ENCODE assay signal across 8 cellular contexts in genomic region chr17:44066204-44066930, GRCh38. TPM values are rescaled to one million over a fixed set of nuclear protein-coding genes. Genes with fewer than 3 reads are reported as not detected.
DNase-seq lines count a peak whose midpoint lies in the region; ATAC-seq and TF ChIP-seq lines count a peak whose summit lies in the region.

TSS of gene LSM12 (minus strand) at chr17:44066671. CDS start at chr17:44066587, 84 bp downstream.

- no peak for TF ChIP-seq CTCF in CD14-positive monocyte (IDR thresholded peaks at IDR 0.05)

- H3K9me3 Mint-ChIP-seq in CD14-positive monocyte, result no peaks in the 10 kb centered on the region

- peaks cover 37% of the 10 kb centered on the region for H3K4me1 Mint-ChIP-seq in CD14-positive monocyte

- peak within 1 kb of the TSS; percentile 89 for H3K4me3 ChIP-seq in effector memory CD4-positive, alpha-beta T cell (ENCODE audit: insufficient read depth, low read depth, low read length, poor library complexity, severe bottlenecking)

- no peaks in the 10 kb centered on the region for H3K27me3 ChIP-seq in effector memory CD4-positive, alpha-beta T cell (replicated peaks; ENCODE audit: control insufficient read depth, insufficient read depth, low read length, poor library complexity, severe bottlenecking)

- peak; percentile 60 for ATAC-seq in GM19467 (IDR thresholded peaks at IDR 0.05; ENCODE audit: unreplicated experiment)

- no peaks in the 10 kb centered on the region for H3K36me3 ChIP-seq in effector memory CD4-positive, alpha-beta T cell (ENCODE audit: control insufficient read depth, insufficient read depth, low read length)

- CTCF ChIA-PET in activated CD8-positive, alpha-beta memory T cell treated with anti-CD3 and anti-CD28 coated beads for 36 hours (lab: Charles Lee), result interaction anchor here (0.7 kb wide), 1 partner anchor 57 kb away, joined by 3 read pairs; the partner anchor contains the start of gene HDAC5

- peak within 1 kb of the TSS; percentile 79 for H3K27ac ChIP-seq in effector memory CD4-positive, alpha-beta T cell (ENCODE audit: insufficient read depth, low read length, poor library complexity, severe bottlenecking)

- DNase-seq in CD14-positive monocyte (ENCODE audit: low spot score), result peak; percentile 87
- DNase-seq in HT-29 (ENCODE audit: low spot score), result peak; percentile 93
- peak; percentile 87 to 89 for DNase-seq in NOMO-1 (lab: John Stamatoyannopoulos, UW; ENCODE audit: unreplicated experiment in 2 of 2)
- DNase-seq in effector memory CD4-positive, alpha-beta T cell, result peak; percentile 77 to 84 (median 81)
- DNase-seq in medulla oblongata (ENCODE audit: extremely low spot score), result peak; percentile 90
- peak; percentile 77 to 84 (median 82) for DNase-seq in stimulated activated CD4-positive, alpha-beta T cell treated with anti-CD3 and anti-CD28 coated beads, TNF-alpha, amount 100 ng/mL, for 4 hours (ENCODE audit: low read depth in 3 of 3)

- POLR2A ChIA-PET in activated CD8-positive, alpha-beta memory T cell treated with anti-CD3 and anti-CD28 coated beads for 36 hours (lab: Charles Lee), result interaction anchor here (0.8 to 1.3 kb wide), 5 partner anchors 9 to 156 kb away, joined by 3 to 7 read pairs (median 5); no protein-coding TSS in a partner anchor

- H3K9me3 ChIP-seq in effector memory CD4-positive, alpha-beta T cell (ENCODE audit: control insufficient read depth, low read length), result no peaks in the 10 kb centered on the region

- H3K36me3 Mint-ChIP-seq in CD14-positive monocyte, result peaks cover 21 to 31% of the 10 kb centered on the region in 2 donors

- H3K4me1 ChIP-seq in effector memory CD4-positive, alpha-beta T cell (ENCODE audit: control insufficient read depth, insufficient read depth, low read length, poor library complexity, severe bottlenecking), result peaks cover 13% of the 10 kb centered on the region

- peak within 1 kb of the TSS; percentile 75 to 95 for H3K4me3 Mint-ChIP-seq in CD14-positive monocyte

- no peaks in the 10 kb centered on the region for H3K27me3 Mint-ChIP-seq in CD14-positive monocyte (ENCODE audit: low read depth in 3 of 3)

- peak within 1 kb of the TSS; percentile 85 to 95 (median 90) for H3K27ac Mint-ChIP-seq in CD14-positive monocyte

- intact Hi-C loops in CD14-positive monocyte (cut with micrococcal nuclease), result loop anchor here (2.0 to 10.0 kb wide), 4 partner anchors 49 to 436 kb away; partner anchors contain the start of genes GPATCH8 (in 1 of the 2), TMEM101 (in 1 of the 2) and TMUB2 (in 1 of the 2)

RNA-seq across cellular contexts. Expression of gene LSM12, which starts in this region (rescaled TPM):
- polyA plus RNA-seq in CD14-positive monocyte, result 10 to 100 TPM; 64.4 to 65.8 TPM
- 38.9 and 50.0 TPM in 2 replicates for total RNA-seq in HT-29 (2014; rRNA removed; shearing (Covaris generic))
- 10 to 100 TPM; 91.3 to 95.4 TPM for total RNA-seq in activated CD8-positive, alpha-beta memory T cell treated with anti-CD3 and anti-CD28 coated beads for 36 hours

Comparison
In these comparisons a context has a peak if more than half of its experiments do, and no peak if none do; other contexts are left out.
1. Peak in every context shown above with its lines: DNase-seq, ATAC-seq, H3K4me3 ChIP-seq and H3K27ac ChIP-seq.